8 cellular contexts compared by ENCODE assay signal in genomic region chr5:103224118-103224893, GRCh38. TPM values are rescaled to one million over a fixed set of nuclear protein-coding genes. Genes with fewer than 3 reads are reported as not detected.
DNase-seq lines count a peak whose midpoint lies in the region; ATAC-seq and TF ChIP-seq lines count a peak whose summit lies in the region.

No MANE protein-coding gene starts in this region.

- peak; percentile 90 for ATAC-seq in GM21381 (IDR thresholded peaks at IDR 0.05; ENCODE audit: unreplicated experiment)
- peak; percentile 89 for ATAC-seq in HG03575 (IDR thresholded peaks at IDR 0.05; ENCODE audit: extremely low read depth, insufficient number of reproducible peaks, low FRiP score, unreplicated experiment)
- ATAC-seq in sciatic nerve = peak; percentile 73

- H3K36me3 Mint-ChIP-seq in activated naive CD4-positive, alpha-beta T cell treated with anti-CD3 and anti-CD28 coated beads for 36 hours (ENCODE audit: low read depth) = no peaks in the 10 kb centered on the region

- H3K9me3 Mint-ChIP-seq in activated naive CD4-positive, alpha-beta T cell treated with anti-CD3 and anti-CD28 coated beads for 36 hours = no peaks in the 10 kb centered on the region

- no peak overlapping the region for H3K4me3 Mint-ChIP-seq in activated naive CD4-positive, alpha-beta T cell treated with anti-CD3 and anti-CD28 coated beads for 36 hours

- no peak overlapping the region for H3K4me3 ChIP-seq in left ventricle myocardium inferior

- DNase-seq in ELR (ENCODE audit: low read depth) (peak; percentile 86), NOMO-1 treated with dmso at 0.1 percent for 144 hours (lab: John Stamatoyannopoulos, UW; ENCODE audit: unreplicated experiment) (peak; percentile 87), left ventricle myocardium inferior (no peak), sciatic nerve (ENCODE audit: low spot score) (no peak), T-helper 9 cell (no peak)
- DNase-seq in activated naive CD4-positive, alpha-beta T cell treated with anti-CD3 and anti-CD28 coated beads for 36 hours = peak; percentile 44

- no peaks in the 10 kb centered on the region for H3K4me1 Mint-ChIP-seq in activated naive CD4-positive, alpha-beta T cell treated with anti-CD3 and anti-CD28 coated beads for 36 hours (ENCODE audit: low read depth)

- CTCF ChIA-PET in activated naive CD4-positive, alpha-beta T cell treated with anti-CD3 and anti-CD28 coated beads for 36 hours (lab: Charles Lee) = interaction anchor here (0.6 to 2.9 kb wide), 25 partner anchors 8 to 703 kb away, joined by 3 to 31 read pairs (median 4); partner anchors contain the start of genes GIN1 and PPIP5K2

- H3K27ac ChIP-seq in left ventricle myocardium inferior (replicated peaks) = no peak overlapping the region

- TF ChIP-seq CTCF in left ventricle myocardium inferior (IDR thresholded peaks at IDR 0.05; ENCODE audit: borderline replicate concordance) = peak; percentile 74

- H3K4me1 ChIP-seq in left ventricle myocardium inferior = no peaks in the 10 kb centered on the region

- no peaks in the 10 kb centered on the region for H3K9me3 ChIP-seq in left ventricle myocardium inferior (replicated peaks)

- intact Hi-C loops in activated naive CD4-positive, alpha-beta T cell treated with anti-CD3 and anti-CD28 coated beads for 36 hours (cut with micrococcal nuclease) = loop anchor here (1.0 to 5.0 kb wide), 5 partner anchors 182 to 688 kb away; no protein-coding TSS in a partner anchor
- intact Hi-C loops in left ventricle myocardium inferior (cut with micrococcal nuclease) = no loop called here
- intact Hi-C loops in sciatic nerve (cut with DNase I) = no loop called here

- H3K27me3 ChIP-seq in left ventricle myocardium inferior (ENCODE audit: low read depth) = no peaks in the 10 kb centered on the region

- no peaks in the 10 kb centered on the region for H3K36me3 ChIP-seq in left ventricle myocardium inferior

- no peak overlapping the region for H3K27ac Mint-ChIP-seq in activated naive CD4-positive, alpha-beta T cell treated with anti-CD3 and anti-CD28 coated beads for 36 hours

- peaks cover 15% of the 10 kb centered on the region for H3K27me3 Mint-ChIP-seq in activated naive CD4-positive, alpha-beta T cell treated with anti-CD3 and anti-CD28 coated beads for 36 hours (ENCODE audit: low read depth)

RNA-seq across cellular contexts. Expression of gene MACIR, which starts 34.3 kb away (rescaled TPM):
- total RNA-seq in activated naive CD4-positive, alpha-beta T cell treated with anti-CD3 and anti-CD28 coated beads for 36 hours = 1 to 10 TPM; 5.5 TPM
- total RNA-seq in left ventricle myocardium inferior = 5.5 TPM
- 24.2 TPM for total RNA-seq in sciatic nerve

Comparison
In these comparisons a context has a peak if more than half of its experiments do, and no peak if none do; other contexts are left out.
1. DNase-seq: peak in ELR (single experiment), NOMO-1 treated with dmso at 0.1 percent for 144 hours (single experiment) and activated naive CD4-positive, alpha-beta T cell treated with anti-CD3 and anti-CD28 coated beads for 36 hours (single experiment); none in left ventricle myocardium inferior (single experiment), sciatic nerve (single experiment) and T-helper 9 cell (single experiment).
2. Peak in every context shown above with its lines, with median percentiles within 50 percentile points of each other: ATAC-seq.